Comparison of ENCODE assay signal across 1 cellular context in the genomic region with DNA sequence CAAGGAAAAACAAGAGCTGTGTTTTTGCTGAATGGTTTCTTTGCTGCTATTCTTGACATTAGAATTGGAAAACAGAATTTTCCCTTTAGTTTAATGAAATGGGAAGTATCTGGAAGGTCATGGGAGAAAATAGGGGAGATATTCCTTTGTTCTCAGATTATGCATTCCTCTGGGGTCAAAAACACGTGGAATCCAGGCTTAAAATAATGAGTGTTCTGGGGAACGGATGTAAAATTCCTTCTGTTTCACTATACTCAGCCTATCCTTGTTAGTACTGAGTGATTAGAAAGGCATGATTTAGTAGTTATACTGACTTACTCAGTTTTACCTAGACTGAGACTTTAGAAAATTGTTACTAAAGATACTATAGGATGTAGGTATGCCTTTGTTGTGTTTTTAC.
TF ChIP-seq lines count a peak whose summit lies in the region.

No MANE protein-coding gene starts in this region.

TF ChIP-seq in IMR-90, 13 proteins besides CTCF, POLR2A, EP300 and RAD21 (continued from another document):
- TF ChIP-seq MAZ (IDR thresholded peaks at IDR 0.05; ENCODE audit: borderline replicate concordance, low read depth, low read length) (no peak), NFE2L2 (IDR thresholded peaks at IDR 0.05; ENCODE audit: low read depth, low read length) (no peak), FOS (IDR thresholded peaks at IDR 0.05; ENCODE audit: low read depth, low read length) (no peak), CEBPB (IDR thresholded peaks at IDR 0.05; ENCODE audit: low read depth, low read length) (no peak), CHD1 (IDR thresholded peaks at IDR 0.05; ENCODE audit: low read depth, low read length) (no peak), MXI1 (IDR thresholded peaks at IDR 0.05; ENCODE audit: borderline replicate concordance, low read depth, low read length) (no peak)
- TF ChIP-seq, protein P1, sequence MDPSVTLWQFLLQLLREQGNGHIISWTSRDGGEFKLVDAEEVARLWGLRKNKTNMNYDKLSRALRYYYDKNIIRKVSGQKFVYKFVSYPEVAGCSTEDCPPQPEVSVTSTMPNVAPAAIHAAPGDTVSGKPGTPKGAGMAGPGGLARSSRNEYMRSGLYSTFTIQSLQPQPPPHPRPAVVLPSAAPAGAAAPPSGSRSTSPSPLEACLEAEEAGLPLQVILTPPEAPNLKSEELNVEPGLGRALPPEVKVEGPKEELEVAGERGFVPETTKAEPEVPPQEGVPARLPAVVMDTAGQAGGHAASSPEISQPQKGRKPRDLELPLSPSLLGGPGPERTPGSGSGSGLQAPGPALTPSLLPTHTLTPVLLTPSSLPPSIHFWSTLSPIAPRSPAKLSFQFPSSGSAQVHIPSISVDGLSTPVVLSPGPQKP (IDR thresholded peaks at IDR 0.05; ENCODE audit: borderline replicate concordance, low read depth, low read length) = no peak
- TF ChIP-seq, protein P2, sequence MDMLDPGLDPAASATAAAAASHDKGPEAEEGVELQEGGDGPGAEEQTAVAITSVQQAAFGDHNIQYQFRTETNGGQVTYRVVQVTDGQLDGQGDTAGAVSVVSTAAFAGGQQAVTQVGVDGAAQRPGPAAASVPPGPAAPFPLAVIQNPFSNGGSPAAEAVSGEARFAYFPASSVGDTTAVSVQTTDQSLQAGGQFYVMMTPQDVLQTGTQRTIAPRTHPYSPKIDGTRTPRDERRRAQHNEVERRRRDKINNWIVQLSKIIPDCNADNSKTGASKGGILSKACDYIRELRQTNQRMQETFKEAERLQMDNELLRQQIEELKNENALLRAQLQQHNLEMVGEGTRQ (IDR thresholded peaks at IDR 0.05; ENCODE audit: low read depth, low read length) = no peak
